In genomic region chr2:8479298-8479697, GRCh38 we compare ENCODE assay signal across 16 cellular contexts.
DNase-seq lines count a peak whose midpoint lies in the region; ATAC-seq, FAIRE-seq and TF ChIP-seq lines count a peak whose summit lies in the region.
"Had no signal": no experiment of that assay in that cellular context is flagged by ENCODE, and none has a peak within 500 bp of the region (broad histone marks: within the 10 kb centered on the region; RNA-seq: fewer than 3 reads in every experiment).

No MANE protein-coding gene starts in this region.

- no peaks in the 10 kb centered on the region for H3K9me3 ChIP-seq in right lobe of liver
- no peaks in the 10 kb centered on the region for H3K9me3 ChIP-seq in HepG2 (ENCODE audit: low read length)
- H3K9me3 ChIP-seq in colonic mucosa: no peaks in the 10 kb centered on the region
- no peaks in the 10 kb centered on the region for H3K9me3 ChIP-seq in aorta (ENCODE audit: control insufficient read depth, low read length)
- H3K9me3 ChIP-seq: ovary had no signal

- CTCF ChIA-PET in HepG2 (lab: Yijun Ruan, JAX; ENCODE audit: low intra/inter-chr PET ratio, low total read pairs): no interaction called here

- TF ChIP-seq POLR2A in right lobe of liver (IDR thresholded peaks at IDR 0.05) (no peak), HepG2 (IDR thresholded peaks at IDR 0.05; ENCODE audit: insufficient read depth in 1 of 2, low read depth in 2 of 2, low read length in 2 of 2) (no peak)

- no peak for TF ChIP-seq EP300 in HepG2 (IDR thresholded peaks at IDR 0.05; ENCODE audit: low read depth in 2 of 2, low read length in 2 of 2)
- TF ChIP-seq EP300 in HepG2 (CRISPR knock-in tag; IDR thresholded peaks at IDR 0.05; ENCODE audit: borderline replicate concordance): no peak

- in situ Hi-C loops in HepG2 (cut with HindIII; ENCODE audit: extremely low pct_ligation_motif_present, low pct_unique_long_range_greater_than_20kb): no loop called here

- no peaks in the 10 kb centered on the region for H3K27me3 ChIP-seq in right lobe of liver
- peaks cover 0 to 14% of the 10 kb centered on the region in 2 experiments; a peak in 3 of 5 replicates for H3K27me3 ChIP-seq in HepG2 (ENCODE audit: control insufficient read depth in 1 of 2, insufficient read depth in 2 of 2, low read length in 2 of 2)
- H3K27me3 ChIP-seq in colonic mucosa: no peaks in the 10 kb centered on the region
- H3K27me3 ChIP-seq in aorta (ENCODE audit: control insufficient read depth in 1 of 2, insufficient read depth in 2 of 2, low read length in 1 of 2): no peaks in the 10 kb centered on the region
- H3K27me3 ChIP-seq: ovary had no signal

- H3K4me1 ChIP-seq in right lobe of liver (peaks cover 0 to 34% (median 15%) of the 10 kb centered on the region in 4 donors), HepG2 (ENCODE audit: insufficient read depth, low read length) (peaks cover 28% of the 10 kb centered on the region), colonic mucosa (peaks cover 26% of the 10 kb centered on the region), aorta (ENCODE audit: control insufficient read depth in 1 of 2, insufficient read depth in 2 of 2, low read length in 2 of 2) (no peaks in the 10 kb centered on the region)

- no peaks in the 10 kb centered on the region for H4K20me1 ChIP-seq in HepG2 (ENCODE audit: insufficient read depth, low read length)

- H3K27ac ChIP-seq in right lobe of liver: no peak overlapping the region
- H3K27ac ChIP-seq in HepG2 (ENCODE audit: extremely low read length, insufficient read depth, low read length): no peak overlapping the region
- no peak overlapping the region for H3K27ac ChIP-seq in colonic mucosa
- no peak overlapping the region for H3K27ac ChIP-seq in aorta (ENCODE audit: low read depth in 1 of 2, low read length in 2 of 2)
- H3K27ac ChIP-seq: ovary had no signal

- 61% methylated on average over 7 of the region's 12 CpGs for WGBS in right lobe of liver (ENCODE audit: insufficient coverage, low coverage, low lambda C conversion rate, missing lambda C conversion rate)
- 55% methylated on average over 12 of the region's 12 CpGs for WGBS in HepG2 (ENCODE audit: low lambda C conversion rate)
- WGBS in aorta, 2 donors: 22 to 31% methylated on average over 12 of the region's 12 CpGs

- H3K4me3 ChIP-seq in right lobe of liver (no peak overlapping the region), HepG2 (replicated peaks in 1 of 3; ENCODE audit: insufficient read depth in 1 of 3, low read depth in 2 of 3, low read length in 3 of 3) (no peak overlapping the region), colonic mucosa (no peak overlapping the region), aorta (ENCODE audit: low read length in 2 of 2) (no peak overlapping the region)
- H3K4me3 ChIP-seq: ovary had no signal

- H3K36me3 ChIP-seq in right lobe of liver (no peaks in the 10 kb centered on the region), HepG2 (replicated peaks in 1 of 2; ENCODE audit: control insufficient read depth in 1 of 2, insufficient read depth in 2 of 2, low read length in 2 of 2) (no peaks in the 10 kb centered on the region), colonic mucosa (no peaks in the 10 kb centered on the region), aorta (ENCODE audit: control insufficient read depth in 1 of 2, insufficient read depth in 2 of 2, low read length in 1 of 2) (no peaks in the 10 kb centered on the region)
- H3K36me3 ChIP-seq: ovary had no signal

- ATAC-seq in right lobe of liver (peak in 3 of 4 donors; percentile 15 to 38 (median 22)), HepG2 (no peak), left colon (peak; percentile 53), aorta (ENCODE audit: low FRiP score) (peak; percentile 34), HG03045 (IDR thresholded peaks at IDR 0.05; ENCODE audit: unreplicated experiment) (no peak), GM18511 (IDR thresholded peaks at IDR 0.05; ENCODE audit: unreplicated experiment) (no peak), HG03135 (IDR thresholded peaks at IDR 0.05; ENCODE audit: unreplicated experiment) (no peak)
- ATAC-seq: activated CD4-positive, CD25-positive, alpha-beta regulatory T cell treated with anti-CD3 and anti-CD28 coated beads, Interleukin-2, amount 50 U/mL, for 24 hours; activated T-cell treated with anti-CD3 and anti-CD28 coated beads, Interleukin-2, amount 50 U/mL, for 72 hours had no signal

- intact Hi-C loops in right lobe of liver (cut with DNase I) (no loop called here), HepG2 (cut with micrococcal nuclease; ENCODE audit: unreplicated experiment) (no loop called here), colonic mucosa (cut with DNase I) (no loop called here), left colon (cut with DNase I, micrococcal nuclease) (no loop called here), aorta (cut with DNase I) (no loop called here)

- no peak for FAIRE-seq in HepG2 (lab: Jason Lieb, UNC)
- FAIRE-seq: astrocyte had no signal

- no peak for TF ChIP-seq RAD21 in HepG2 (CRISPR knock-in tag; IDR thresholded peaks at IDR 0.05)

- TF ChIP-seq CTCF in right lobe of liver (IDR thresholded peaks at IDR 0.05) (peak in 1 of 4 donors; percentile 13), HepG2 (CRISPR knock-in tag; IDR thresholded peaks at IDR 0.05) (no peak), colonic mucosa (IDR thresholded peaks at IDR 0.05) (no peak)

- DNase-seq in right lobe of liver (peak in 1 of 3 donors; percentile 57), HepG2 (ENCODE audit: low spot score) (no peak), colonic mucosa (peak; percentile 74), left colon (peak; percentile 59 to 69), aorta (no peak)
- DNase-seq: ACHN; activated T-cell treated with anti-CD3 and anti-CD28 coated beads, Interleukin-2, amount 50 U/mL, for 72 hours; Calu3; NCI-H1436 treated with DMSO at 0.1 percent for 48 hours; NCI-H446 treated with DMSO at 0.1 percent for 48 hours had no signal

- BruUV-seq in HepG2 (replicated peaks; lab: Mats Ljungman, UMichigan): no TSS peak

- POLR2A ChIA-PET in HepG2 (lab: Yijun Ruan, JAX): no interaction called here

- no peak overlapping the region for H3K4me2 ChIP-seq in HepG2 (ENCODE audit: low read depth, low read length)

- no peak overlapping the region for H2AFZ ChIP-seq in HepG2 (ENCODE audit: low read length)

- H3K79me2 ChIP-seq in HepG2 (ENCODE audit: insufficient read depth, low read length): no peaks in the 10 kb centered on the region

- no peak overlapping the region for H3K9ac ChIP-seq in HepG2 (ENCODE audit: insufficient read depth, low read depth, low read length)
- peak overlapping the region in 1 of 2 donors; percentile 58 for H3K9ac ChIP-seq in colonic mucosa (ENCODE audit: low read depth in 2 of 2, low read length in 2 of 2)

TF ChIP-seq in HepG2, 621 proteins besides CTCF, POLR2A, EP300 and RAD21:
- TF ChIP-seq ZNF280D (CRISPR knock-in tag; IDR thresholded peaks at IDR 0.05) (no peak), GTF2F1 (IDR thresholded peaks at IDR 0.05; ENCODE audit: low read length) (no peak), TERF1 (CRISPR knock-in tag; IDR thresholded peaks at IDR 0.05) (no peak), ARNT2 (CRISPR knock-in tag; IDR thresholded peaks at IDR 0.05; ENCODE audit: low read depth) (no peak)
TF ChIP-seq in HepG2: peak in this region for 0.

Comparison
In these comparisons a context has a peak if more than half of its experiments do, and no peak if none do; other contexts are left out.
1. ATAC-seq: peak in right lobe of liver (3 of 4), left colon (single experiment) and aorta (single experiment); none in HepG2 (single experiment), HG03045 (single experiment), GM18511 (single experiment) and HG03135 (single experiment).
2. DNase-seq: peak in colonic mucosa (single experiment) and left colon (2 of 2); none in HepG2 (single experiment) and aorta (0 of 2).